ENCODE assay signal across 9 cellular contexts in the genomic region with DNA sequence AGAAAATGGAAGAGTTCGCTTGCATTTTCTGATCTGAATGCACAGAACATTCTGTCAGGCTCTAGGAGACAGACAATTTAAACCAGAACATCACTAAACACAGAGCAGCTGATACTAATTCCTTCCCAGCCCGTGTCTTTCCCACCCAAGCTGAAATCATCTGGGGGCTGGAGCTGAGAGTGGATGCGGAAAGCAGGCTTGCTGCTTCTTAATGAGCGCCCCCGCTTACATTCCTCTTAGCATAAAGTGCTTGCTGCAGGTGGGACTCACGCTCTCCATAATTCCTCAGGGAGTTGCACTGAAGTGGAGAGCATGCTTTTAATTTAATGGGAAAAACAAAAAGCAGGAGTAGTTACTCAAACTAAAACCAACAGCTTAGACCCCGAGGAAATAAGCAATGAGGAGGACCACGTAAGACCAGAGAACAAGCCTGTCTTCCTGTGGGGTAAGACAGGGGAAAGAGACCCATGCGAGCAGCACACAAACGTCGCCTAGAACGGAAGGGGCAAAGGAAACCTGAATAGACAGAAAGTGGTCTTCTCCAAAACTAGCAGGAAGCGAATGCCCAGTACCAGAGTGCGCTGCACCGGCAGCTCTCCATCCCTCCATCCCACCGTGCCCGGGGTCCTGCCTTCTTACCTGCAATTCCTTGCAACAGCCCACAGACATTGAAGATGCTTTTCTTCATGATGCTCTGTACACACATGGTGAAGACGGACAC.
DNase-seq lines count a peak whose midpoint lies in the region; TF ChIP-seq lines count a peak whose summit lies in the region.
"Had no signal": no experiment of that assay in that cellular context is flagged by ENCODE, and none has a peak within 500 bp of the region (broad histone marks: within the 10 kb centered on the region; RNA-seq: fewer than 3 reads in every experiment).

No MANE protein-coding gene starts in this region.

- no peaks in the 10 kb centered on the region for H4K20me1 ChIP-seq in PC-9 (ENCODE audit: insufficient read depth)
- no peaks in the 10 kb centered on the region for H4K20me1 ChIP-seq in fibroblast of lung (ENCODE audit: control insufficient read depth, extremely low read depth, insufficient read depth, low read length)

- peak overlapping the region; percentile 98 for H3K27ac ChIP-seq in PC-9
- H3K27ac ChIP-seq in fibroblast of lung (ENCODE audit: insufficient read depth, low read length), result peak overlapping the region; percentile 82
- peak overlapping the region in 16 of 21 experiments; percentile 10 to 85 (median 64) for H3K27ac ChIP-seq in skin epidermis

- H3K27me3 ChIP-seq in PC-9 (ENCODE audit: insufficient read depth, low read depth), result no peaks in the 10 kb centered on the region
- H3K27me3 ChIP-seq in fibroblast of lung (ENCODE audit: control insufficient read depth, insufficient read depth, low read length), result no peaks in the 10 kb centered on the region

- H3K4me3 ChIP-seq in PC-9 (peak overlapping the region; percentile 45; the same call in 1 of the 2 replicates), fibroblast of lung (replicated peaks in 1 of 4; ENCODE audit: control extremely low read depth in 1 of 4, insufficient read depth in 1 of 4, low read depth in 3 of 4, low read length in 4 of 4) (peak overlapping the region; percentile 13 to 60 (median 57)), skin epidermis (peak overlapping the region; percentile 6 to 47 (median 28))

- peak overlapping the region; percentile 75 for H3K4me2 ChIP-seq in PC-9
- peak overlapping the region; percentile 48 for H3K4me2 ChIP-seq in fibroblast of lung (ENCODE audit: extremely low read depth, insufficient read depth, low read length)

- DNase-seq in DMS 273 (lab: John Stamatoyannopoulos, UW; ENCODE audit: unreplicated experiment), result peak; percentile 31
- DNase-seq in DMS 273 treated with DMSO at 0.1 percent for 48 hours (lab: John Stamatoyannopoulos, UW), result no peak
- DNase-seq in PC-9, result no peak
- DNase-seq in fibroblast of lung (ENCODE audit: low read depth in 2 of 2), result no peak
- DNase-seq in pons (ENCODE audit: low spot score), result no peak
- no peak for DNase-seq in stimulated activated CD8-positive, alpha-beta memory T cell treated with anti-CD3 and anti-CD28 coated beads, Interleukin-4, amount 100 ng/mL, for 48 hours
- no peak for DNase-seq in GOT3 (lab: John Stamatoyannopoulos, UW)
- DNase-seq: NCI-H2107 had no signal

- no peaks in the 10 kb centered on the region for H3K9me2 ChIP-seq in PC-9 (ENCODE audit: insufficient read depth)

- peaks cover 27% of the 10 kb centered on the region for H3F3A ChIP-seq in PC-9 (ENCODE audit: insufficient read depth, low read depth)

- H3K4me1 ChIP-seq in PC-9 (replicated peaks; ENCODE audit: insufficient read depth), result peaks cover 59% of the 10 kb centered on the region
- peaks cover 29% of the 10 kb centered on the region for H3K4me1 ChIP-seq in fibroblast of lung (ENCODE audit: control insufficient read depth, extremely low read depth, insufficient read depth, low read length)

- H2AFZ ChIP-seq in PC-9, result no peak overlapping the region
- H2AFZ ChIP-seq in fibroblast of lung (ENCODE audit: low read length), result no peak overlapping the region

- peaks cover 40% of the 10 kb centered on the region for H3K79me2 ChIP-seq in PC-9 (ENCODE audit: low read depth)
- H3K79me2 ChIP-seq in fibroblast of lung (ENCODE audit: control insufficient read depth, insufficient read depth, low read length), result peaks cover 9% of the 10 kb centered on the region

- CTCF ChIA-PET in PC-9 (lab: Charles Lee), result no interaction called here

- POLR2A ChIA-PET in PC-9 (lab: Charles Lee; ENCODE audit: unreplicated experiment), result interaction anchor here (0.5 kb wide), 1 partner anchor 19 kb away, joined by 7 read pairs; no protein-coding TSS in a partner anchor

- intact Hi-C loops in PC-9 (cut with micrococcal nuclease; ENCODE audit: unreplicated experiment), result loop anchor here (5.0 to 10.0 kb wide), 2 partner anchors 85 to 138 kb away; partner anchors contain the start of gene LHFPL2

- no TSS peak for BruUV-seq in PC-9 (replicated peaks; lab: Mats Ljungman, UMichigan)

- H3K9ac ChIP-seq in fibroblast of lung (ENCODE audit: insufficient read depth, low read length), result peak overlapping the region; percentile 54

- H3K9me3 ChIP-seq in PC-9 (ENCODE audit: insufficient read depth, low read depth) (no peaks in the 10 kb centered on the region), fibroblast of lung (ENCODE audit: control insufficient read depth, insufficient read depth, low read depth, low read length) (no peaks in the 10 kb centered on the region)

- H3K36me3 ChIP-seq in PC-9 (ENCODE audit: low read depth), result no peaks in the 10 kb centered on the region
- H3K36me3 ChIP-seq in fibroblast of lung (ENCODE audit: control insufficient read depth, insufficient read depth, low read length), result no peaks in the 10 kb centered on the region

- no peak for TF ChIP-seq CTCF in PC-9 (conservative IDR thresholded peaks at IDR 0.05)
- no peak for TF ChIP-seq CTCF in fibroblast of lung (conservative IDR thresholded peaks at IDR 0.05 in 1 of 2, IDR thresholded peaks at IDR 0.05 in 1 of 2; ENCODE audit: low read depth in 1 of 2, low read length in 2 of 2)
